20 cellular contexts compared by ENCODE assay signal in the genomic region with DNA sequence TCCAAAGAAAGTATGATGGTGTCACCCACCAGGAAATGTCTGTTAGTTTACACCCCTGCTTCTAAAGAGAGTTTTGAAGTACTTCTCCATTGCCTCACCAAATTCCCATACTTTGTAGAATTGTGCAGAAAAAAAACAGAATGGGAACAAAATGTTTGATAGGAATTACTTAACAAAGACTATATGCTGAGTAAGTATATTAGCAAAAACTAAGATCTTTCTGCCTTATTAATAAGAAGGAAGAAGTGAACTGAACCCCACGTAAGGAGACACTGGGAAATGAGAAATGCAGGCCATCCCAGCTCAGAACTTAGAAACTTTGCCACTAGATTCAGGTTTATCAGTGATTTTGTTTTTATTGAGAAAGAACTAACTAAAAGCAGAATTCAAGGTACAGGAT.
DNase-seq lines count a peak whose midpoint lies in the region; ATAC-seq and TF ChIP-seq lines count a peak whose summit lies in the region.
"Had no signal": no experiment of that assay in that cellular context is flagged by ENCODE, and none has a peak within 500 bp of the region (broad histone marks: within the 10 kb centered on the region; RNA-seq: fewer than 3 reads in every experiment).

No MANE protein-coding gene starts in this region.

- no peak for ATAC-seq in IMR-90 (ENCODE audit: low read depth)
- ATAC-seq: HCT116 had no signal

- POLR2A ChIA-PET in A673 (lab: Charles Lee; ENCODE audit: low non-redundant PET) (interaction anchor here (0.5 kb wide), 1 partner anchor 930 kb away, joined by 3 read pairs; no protein-coding TSS in a partner anchor), IMR-90 (lab: Charles Lee; ENCODE audit: unreplicated experiment) (no interaction called here)

- TF ChIP-seq CTCF in A673 (conservative IDR thresholded peaks at IDR 0.05; ENCODE audit: low read depth, low read length) (no peak), IMR-90 (conservative IDR thresholded peaks at IDR 0.05; ENCODE audit: low read depth, low read length) (no peak), hepatocyte (IDR thresholded peaks at IDR 0.05; ENCODE audit: poor library complexity) (no peak)

- no peak overlapping the region for H2AK5ac ChIP-seq in IMR-90 (ENCODE audit: low read depth, low read length)

- H2BK20ac ChIP-seq in IMR-90 (ENCODE audit: low read depth, low read length), result no peak overlapping the region

- no peak overlapping the region for H4K5ac ChIP-seq in IMR-90 (ENCODE audit: low read depth, low read length)

- no peak for TF ChIP-seq RAD21 in IMR-90 (IDR thresholded peaks at IDR 0.05; ENCODE audit: low read length)

- H2AFZ ChIP-seq in IMR-90 (replicated peaks; ENCODE audit: low read length, poor library complexity) (no peak overlapping the region), hepatocyte (no peak overlapping the region)

- H3K9me3 ChIP-seq in A673 (ENCODE audit: low read depth, low read length, poor library complexity, severe bottlenecking), result peaks cover 11% of the 10 kb centered on the region
- H3K9me3 ChIP-seq in IMR-90 (ENCODE audit: control insufficient read depth, insufficient read depth, low read length), result no peaks in the 10 kb centered on the region
- H3K9me3 ChIP-seq in hepatocyte (ENCODE audit: low read depth), result no peaks in the 10 kb centered on the region
- H3K9me3 ChIP-seq: BE2C had no signal

- H3K4me3 ChIP-seq in A673 (ENCODE audit: low read depth, low read length, poor library complexity, severe bottlenecking) (no peak overlapping the region), IMR-90 (ENCODE audit: insufficient read depth, low read depth, low read length) (no peak overlapping the region), hepatocyte (no peak overlapping the region)
- H3K4me3 ChIP-seq: BLaER1 treated with 17β-estradiol and CSF1 and Interleukin-3, amounts not matched to agents 10 nM and 100 nM had no signal

- no peaks in the 10 kb centered on the region for H3K79me2 ChIP-seq in hepatocyte

- H2BK15ac ChIP-seq in IMR-90 (ENCODE audit: low read depth, low read length), result no peak overlapping the region

- H3K79me1 ChIP-seq in IMR-90 (ENCODE audit: low read depth in 1 of 2, low read length in 2 of 2), result no peaks in the 10 kb centered on the region

- no peak overlapping the region for H3K23ac ChIP-seq in IMR-90 (ENCODE audit: low read depth, low read length)

- H3K4me1 ChIP-seq in A673 (ENCODE audit: insufficient read depth, low read length, poor library complexity, severe bottlenecking) (peaks cover 43% of the 10 kb centered on the region), IMR-90 (ENCODE audit: control insufficient read depth, insufficient read depth, low read length) (no peaks in the 10 kb centered on the region), hepatocyte (ENCODE audit: insufficient read depth) (no peaks in the 10 kb centered on the region)

- BruUV-seq in A673 (replicated peaks; lab: Mats Ljungman, UMichigan) (no TSS peak), IMR-90 (replicated peaks; lab: Mats Ljungman, UMichigan) (no TSS peak)

- intact Hi-C loops in A673 (cut with micrococcal nuclease; ENCODE audit: unreplicated experiment) (no loop called here), IMR-90 (cut with micrococcal nuclease) (no loop called here)

- CTCF ChIA-PET in A673 (lab: Charles Lee), result interaction anchor here (2.6 kb wide), 1 partner anchor 315 kb away, joined by 7 read pairs; no protein-coding TSS in a partner anchor
- CTCF ChIA-PET in IMR-90 (lab: Yijun Ruan, JAX), result interaction anchor here (0.6 to 1.1 kb wide), 3 partner anchors 362 to 702 kb away, joined by 3 to 6 read pairs (median 3); no protein-coding TSS in a partner anchor

- no peaks in the 10 kb centered on the region for H4K20me1 ChIP-seq in IMR-90 (ENCODE audit: insufficient read depth, low read length)
- H4K20me1 ChIP-seq in hepatocyte (ENCODE audit: insufficient read depth, poor library complexity, severe bottlenecking), result no peaks in the 10 kb centered on the region
- H4K20me1 ChIP-seq: BLaER1 treated with 17β-estradiol and CSF1 and Interleukin-3, amounts not matched to agents 10 nM and 100 nM had no signal

- H3K36me3 ChIP-seq in A673 (ENCODE audit: insufficient read depth, low read length, poor library complexity, severe bottlenecking) (peaks cover 3% of the 10 kb centered on the region), IMR-90 (ENCODE audit: control insufficient read depth, insufficient read depth, low read length) (no peaks in the 10 kb centered on the region), hepatocyte (replicated peaks; ENCODE audit: insufficient read depth, low read depth) (no peaks in the 10 kb centered on the region)
- H3K36me3 ChIP-seq: BE2C; BLaER1 treated with 17β-estradiol and CSF1 and Interleukin-3, amounts not matched to agents 10 nM and 100 nM had no signal

- H3K14ac ChIP-seq in IMR-90 (replicated peaks; ENCODE audit: low read depth, low read length), result no peak overlapping the region

- peak overlapping the region; percentile 33 for H3K27ac ChIP-seq in A673 (ENCODE audit: low read depth, low read length, poor library complexity, severe bottlenecking)
- no peak overlapping the region for H3K27ac ChIP-seq in IMR-90 (ENCODE audit: insufficient read depth, low read length)
- peak overlapping the region; percentile 63 for H3K27ac ChIP-seq in hepatocyte
- H3K27ac ChIP-seq: BLaER1 treated with 17β-estradiol and CSF1 and Interleukin-3, amounts not matched to agents 10 nM and 100 nM had no signal

- dilution Hi-C loops in IMR-90 (cut with HindIII; ENCODE audit: low sequenced_read_pairs, unreplicated experiment), result no loop called here

- no peaks in the 10 kb centered on the region for H3K9me1 ChIP-seq in IMR-90 (ENCODE audit: insufficient read depth, low read length)

- H4K8ac ChIP-seq in IMR-90 (ENCODE audit: low read depth in 2 of 2, low read length in 2 of 2), result no peak overlapping the region

- in situ Hi-C loops in IMR-90 (cut with MboI; ENCODE audit: low sequenced_read_pairs), result loop anchor here (25.0 kb wide), 1 partner anchor 584 kb away; no protein-coding TSS in a partner anchor

- no peak overlapping the region for H2BK120ac ChIP-seq in IMR-90 (ENCODE audit: low read depth, low read length)

- WGBS in IMR-90 (ENCODE audit: extremely low coverage in 2 of 2, insufficient read length in 1 of 2), 2 experiments, result no CpG with 5 or more reads among the region's 1 CpG
- 46% methylated on average over 1 of the region's 1 CpG for WGBS in hepatocyte (ENCODE audit: low lambda C conversion rate, missing lambda C conversion rate)

- no peak overlapping the region for H2BK5ac ChIP-seq in IMR-90 (ENCODE audit: low read depth, low read length, poor library complexity, severe bottlenecking)

- H3K9ac ChIP-seq in IMR-90 (ENCODE audit: low read depth, low read length), result no peak overlapping the region
- H3K9ac ChIP-seq: BLaER1 treated with 17β-estradiol and CSF1 and Interleukin-3, amounts not matched to agents 10 nM and 100 nM had no signal

- DNase-seq in A673 (ENCODE audit: low spot score) (no peak), IMR-90 (no peak), hepatocyte (ENCODE audit: low spot score) (no peak), COLO829 (ENCODE audit: low spot score) (no peak), HuH-7 (ENCODE audit: low spot score) (no peak)
- no peak for DNase-seq in activated CD4-positive, alpha-beta T cell treated with anti-CD3 and anti-CD28 coated beads, Interleukin-2, amount 50 U/mL, for 4 hours
- DNase-seq: ACHN; AML-193; BE2C; Calu3; CD4-positive, alpha-beta T cell; CD8-positive, alpha-beta memory T cell; COR-L47; DMS53; DMS79 treated with DMSO at 0.1 percent for 48 hours; GF-D8; GOT3; H7 had no signal

- H3K18ac ChIP-seq in IMR-90 (ENCODE audit: low read depth, low read length), result no peak overlapping the region

- H2AK9ac ChIP-seq in IMR-90 (replicated peaks; ENCODE audit: low read depth, low read length, poor library complexity), result no peak overlapping the region

- H3K4ac ChIP-seq in IMR-90 (ENCODE audit: low read depth, low read length), result no peak overlapping the region

- H3K27me3 ChIP-seq in A673 (replicated peaks; ENCODE audit: insufficient read depth, low read depth, low read length, poor library complexity) (no peaks in the 10 kb centered on the region), IMR-90 (ENCODE audit: control insufficient read depth, insufficient read depth, low read length) (peaks cover under 1% of the 10 kb centered on the region), hepatocyte (no peaks in the 10 kb centered on the region)
- H3K27me3 ChIP-seq: BE2C; BLaER1 treated with 17β-estradiol and CSF1 and Interleukin-3, amounts not matched to agents 10 nM and 100 nM had no signal

- H3K4me2 ChIP-seq in IMR-90 (ENCODE audit: low read depth, low read length), result no peak overlapping the region
- no peak overlapping the region for H3K4me2 ChIP-seq in hepatocyte
- H3K4me2 ChIP-seq: BLaER1 treated with 17β-estradiol and CSF1 and Interleukin-3, amounts not matched to agents 10 nM and 100 nM had no signal

- H3K56ac ChIP-seq in IMR-90 (ENCODE audit: extremely low read depth, insufficient read depth, low read length), result no peak overlapping the region

- no peak overlapping the region for H4K91ac ChIP-seq in IMR-90 (ENCODE audit: insufficient read depth, low read depth, low read length)

- no peaks in the 10 kb centered on the region for H3K9me2 ChIP-seq in hepatocyte (replicated peaks; ENCODE audit: insufficient read depth)

- TF ChIP-seq POLR2A in IMR-90 (IDR thresholded peaks at IDR 0.05; ENCODE audit: low read depth, low read length), result no peak

TF ChIP-seq in IMR-90, 13 proteins besides CTCF, POLR2A, EP300 and RAD21:
- TF ChIP-seq MAFK (IDR thresholded peaks at IDR 0.05; ENCODE audit: low read depth, low read length) (peak; percentile 42; the same call in 1 of the 2 replicates), BHLHE40 (IDR thresholded peaks at IDR 0.05; ENCODE audit: low read depth, low read length) (no peak)
TF ChIP-seq in IMR-90: peak in this region for 1.
